In genomic region chr15:45521596-45522167, GRCh38 we compare ENCODE assay signal across 8 cellular contexts.
A peak's percentile ranks its signal among the peaks of the same experiment; 100 is the strongest.
DNase-seq lines count a peak whose midpoint lies in the region; ATAC-seq and TF ChIP-seq lines count a peak whose summit lies in the region.

No MANE protein-coding gene starts in this region.

- peak; percentile 31 for ATAC-seq in HG03354 (IDR thresholded peaks at IDR 0.05; ENCODE audit: poor library complexity, severe bottlenecking, unreplicated experiment)

- H3K27ac ChIP-seq in VCaP, result peak overlapping the region; percentile 96

- H3K4me3 ChIP-seq in foreskin fibroblast (ENCODE audit: low read depth in 1 of 2, low read length in 2 of 2), result peak overlapping the region; percentile 86 to 91

- DNase-seq in NCI-H82 (lab: John Stamatoyannopoulos, UW) (peak; percentile 7), NCI-H82 treated with DMSO at 0.1 percent for 48 hours (lab: John Stamatoyannopoulos, UW; ENCODE audit: unreplicated experiment) (no peak), foreskin fibroblast (peak in 1 of 2 donors; percentile 19), pons (ENCODE audit: low spot score) (peak; percentile 46), NCI-H345 treated with DMSO at 0.1 percent for 48 hours (lab: John Stamatoyannopoulos, UW; ENCODE audit: unreplicated experiment) (no peak)
- no peak for DNase-seq in stimulated activated naive CD4-positive, alpha-beta T cell treated with Interleukin-2 at 50 U/mL for 16 hours (lab: John Stamatoyannopoulos, UW)

- TF ChIP-seq CTCF in VCaP (conservative IDR thresholded peaks at IDR 0.05) (no peak), foreskin fibroblast (IDR thresholded peaks at IDR 0.05; ENCODE audit: low read depth, low read length) (no peak)

Comparison
In these comparisons a context has a peak if more than half of its experiments do, and no peak if none do; other contexts are left out.
1. DNase-seq: peak in NCI-H82 (single experiment) and pons (single experiment); none in NCI-H82 treated with DMSO at 0.1 percent for 48 hours (single experiment), stimulated activated naive CD4-positive, alpha-beta T cell treated with Interleukin-2 at 50 U/mL for 16 hours (single experiment) and NCI-H345 treated with DMSO at 0.1 percent for 48 hours (single experiment).